Comparison of ENCODE assay signal across 1 cellular context in genomic region chr3:139322346-139322745, GRCh38.
TF ChIP-seq lines count a peak whose summit lies in the region.

No MANE protein-coding gene starts in this region.

TF ChIP-seq in K562, 482 proteins besides CTCF, POLR2A, EP300 and RAD21 (continued from another document):
- no peak for TF ChIP-seq GMEB1 (CRISPR knock-in tag; IDR thresholded peaks at IDR 0.05)
